Comparison of ENCODE assay signal across 10 cellular contexts in the genomic region with DNA sequence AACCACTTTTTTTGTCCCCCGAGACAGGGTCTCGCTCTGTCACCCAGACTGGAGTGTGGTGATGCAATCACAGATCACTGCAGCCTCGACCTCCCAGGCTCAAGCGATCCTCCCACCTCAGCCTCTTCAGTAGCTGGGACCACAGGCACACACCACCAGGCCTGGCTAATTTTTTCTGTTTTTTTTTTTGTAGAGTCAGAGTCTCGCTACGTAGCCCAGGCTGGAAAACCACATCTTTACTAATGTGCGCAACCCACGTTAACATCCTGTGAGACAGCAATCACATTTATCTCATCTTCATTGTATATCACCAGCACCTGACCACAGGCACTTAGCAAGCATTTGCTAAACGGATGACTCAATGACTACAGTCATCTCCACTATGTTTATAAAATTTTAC.
A peak's percentile ranks its signal among the peaks of the same experiment; 100 is the strongest.
DNase-seq lines count a peak whose midpoint lies in the region; ATAC-seq and TF ChIP-seq lines count a peak whose summit lies in the region.
"Had no signal": no experiment of that assay in that cellular context is flagged by ENCODE, and none has a peak within 500 bp of the region (broad histone marks: within the 10 kb centered on the region; RNA-seq: fewer than 3 reads in every experiment).

No MANE protein-coding gene starts in this region.

- POLR2A ChIA-PET in activated CD4-positive, alpha-beta T cell treated with anti-CD3 and anti-CD28 coated beads, Interleukin-2, amount 10 ng/mL, durations not matched to agents 7 days and 5 days (lab: Charles Lee): no interaction called here

- no peak for ATAC-seq in GM21423 (IDR thresholded peaks at IDR 0.05; ENCODE audit: unreplicated experiment)
- no peak for ATAC-seq in GM19395 (IDR thresholded peaks at IDR 0.05; ENCODE audit: unreplicated experiment)

- no peak overlapping the region for H3K4me3 Mint-ChIP-seq in activated CD4-positive, alpha-beta T cell treated with anti-CD3 and anti-CD28 coated beads, Interleukin-2, amount 10 ng/mL, durations not matched to agents 7 days and 5 days
- H3K4me3 Mint-ChIP-seq: activated naive CD8-positive, alpha-beta T cell; memory B cell had no signal

- peak overlapping the region; percentile 75 for H3K27ac Mint-ChIP-seq in activated CD4-positive, alpha-beta T cell treated with anti-CD3 and anti-CD28 coated beads, Interleukin-2, amount 10 ng/mL, durations not matched to agents 7 days and 5 days
- H3K27ac Mint-ChIP-seq: memory B cell had no signal

- CTCF ChIA-PET in activated CD4-positive, alpha-beta T cell treated with anti-CD3 and anti-CD28 coated beads, Interleukin-2, amount 10 ng/mL, durations not matched to agents 7 days and 5 days (lab: Charles Lee): interaction anchor here (0.6 to 1.0 kb wide), 2 partner anchors 14 to 137 kb away, joined by 3 read pairs; no protein-coding TSS in a partner anchor

- H3K36me3 Mint-ChIP-seq in activated CD4-positive, alpha-beta T cell treated with anti-CD3 and anti-CD28 coated beads, Interleukin-2, amount 10 ng/mL, durations not matched to agents 7 days and 5 days (ENCODE audit: low read depth): no peaks in the 10 kb centered on the region
- H3K36me3 Mint-ChIP-seq: activated naive CD8-positive, alpha-beta T cell; memory B cell had no signal

- no peaks in the 10 kb centered on the region for H3K27me3 Mint-ChIP-seq in activated CD4-positive, alpha-beta T cell treated with anti-CD3 and anti-CD28 coated beads, Interleukin-2, amount 10 ng/mL, durations not matched to agents 7 days and 5 days
- H3K27me3 Mint-ChIP-seq: activated naive CD8-positive, alpha-beta T cell; memory B cell had no signal

- no peak overlapping the region for H3K4me3 ChIP-seq in HFF-Myc (replicated peaks; ENCODE audit: low read depth, low read length)

- peaks cover 20% of the 10 kb centered on the region for H3K4me1 Mint-ChIP-seq in activated CD4-positive, alpha-beta T cell treated with anti-CD3 and anti-CD28 coated beads, Interleukin-2, amount 10 ng/mL, durations not matched to agents 7 days and 5 days
- H3K4me1 Mint-ChIP-seq: memory B cell had no signal

- DNase-seq in HFF-Myc (ENCODE audit: extremely low read depth, low read depth) (peak; percentile 48), DMS 273 treated with DMSO at 0.1 percent for 48 hours (lab: John Stamatoyannopoulos, UW) (no peak), midbrain (lab: John Stamatoyannopoulos, UW) (no peak)
- DNase-seq in activated CD4-positive, alpha-beta T cell treated with anti-CD3 and anti-CD28 coated beads, Interleukin-2, amount 10 ng/mL, durations not matched to agents 7 days and 5 days: peak; percentile 82
- DNase-seq in central memory CD4-positive, alpha-beta T cell: peak; percentile 80
- DNase-seq in stimulated activated CD4-positive, alpha-beta T cell treated with anti-CD3 and anti-CD28 coated beads, TNF-alpha, amount 100 ng/mL, for 24 hours (ENCODE audit: low read depth in 3 of 3): peak; percentile 27 to 51 (median 40)

- no peak for TF ChIP-seq CTCF in HFF-Myc (IDR thresholded peaks at IDR 0.05; ENCODE audit: low read depth, low read length, missing control alignments)

- peaks cover 2% of the 10 kb centered on the region for H3K9me3 Mint-ChIP-seq in activated CD4-positive, alpha-beta T cell treated with anti-CD3 and anti-CD28 coated beads, Interleukin-2, amount 10 ng/mL, durations not matched to agents 7 days and 5 days
- H3K9me3 Mint-ChIP-seq: memory B cell had no signal

Comparison
In these comparisons a context has a peak if more than half of its experiments do, and no peak if none do; other contexts are left out.
1. DNase-seq: peak in HFF-Myc (single experiment), activated CD4-positive, alpha-beta T cell treated with anti-CD3 and anti-CD28 coated beads, Interleukin-2, amount 10 ng/mL, durations not matched to agents 7 days and 5 days (single experiment), central memory CD4-positive, alpha-beta T cell (single experiment) and stimulated activated CD4-positive, alpha-beta T cell treated with anti-CD3 and anti-CD28 coated beads, TNF-alpha, amount 100 ng/mL, for 24 hours (3 of 3); none in DMS 273 treated with DMSO at 0.1 percent for 48 hours (single experiment) and midbrain (single experiment).